8 cellular contexts compared by ENCODE assay signal in the genomic region with DNA sequence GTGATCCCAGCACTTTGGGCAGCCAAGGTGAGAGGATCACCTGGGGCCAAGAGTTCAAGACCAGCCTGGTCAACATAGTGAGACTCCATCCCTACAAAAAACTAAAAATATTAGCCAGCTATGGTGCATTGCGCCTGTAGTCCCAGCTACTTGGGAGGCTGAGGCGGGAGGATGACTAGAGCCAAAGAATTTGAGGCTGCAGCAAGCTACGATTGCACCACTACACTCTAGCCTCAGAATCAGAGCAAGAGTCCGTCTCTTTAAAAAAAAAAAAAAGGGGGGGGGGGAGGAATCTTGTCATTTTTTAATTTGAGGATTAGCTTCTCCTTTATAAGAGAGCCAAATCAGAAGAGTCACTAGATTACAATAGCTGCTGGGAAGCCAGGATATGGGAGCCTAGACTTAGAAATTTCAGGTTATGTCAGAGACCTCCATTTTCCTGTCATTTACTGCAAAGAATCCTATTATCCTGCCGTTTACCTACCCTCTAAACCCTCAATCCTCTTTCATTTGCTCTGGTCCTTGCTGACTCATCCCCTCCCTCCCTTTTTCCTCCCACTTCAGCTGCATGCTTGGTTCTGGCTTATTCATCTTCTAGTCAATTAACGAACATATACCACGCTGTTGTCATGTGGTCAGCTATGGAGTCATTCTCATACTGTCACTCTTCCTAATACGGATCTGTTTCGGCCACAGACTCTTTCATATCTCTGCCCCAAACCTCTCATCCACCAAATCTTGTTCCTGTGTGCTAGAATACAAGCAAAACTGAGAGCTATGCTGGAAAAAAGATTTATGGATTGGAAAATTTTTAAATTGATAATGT.
DNase-seq lines count a peak whose midpoint lies in the region; ATAC-seq, FAIRE-seq and TF ChIP-seq lines count a peak whose summit lies in the region.

No MANE protein-coding gene starts in this region.

- H3K79me2 ChIP-seq in PC-3 (ENCODE audit: low read length), result peaks cover 12% of the 10 kb centered on the region

- TF ChIP-seq CTCF in PC-3 (conservative IDR thresholded peaks at IDR 0.05; ENCODE audit: low read depth, low read length), result no peak
- no peak for TF ChIP-seq CTCF in bronchial epithelial cell (IDR thresholded peaks at IDR 0.05; ENCODE audit: insufficient read depth, low read length, severe bottlenecking)

- H3K4me3 ChIP-seq in PC-3 (ENCODE audit: low read length) (peak overlapping the region; percentile 42), bronchial epithelial cell (ENCODE audit: low read depth, low read length) (no peak overlapping the region), neuronal stem cell (ENCODE audit: low read length in 2 of 2) (no peak overlapping the region)

- H3K9ac ChIP-seq in PC-3 (ENCODE audit: low read length) (peak overlapping the region; percentile 75), neuronal stem cell (ENCODE audit: low read depth, low read length, poor library complexity) (no peak overlapping the region)

- no peaks in the 10 kb centered on the region for H3K79me1 ChIP-seq in neuronal stem cell (ENCODE audit: low read depth, low read length)

- BruUV-seq in PC-3 (replicated peaks; lab: Mats Ljungman, UMichigan), result no TSS peak

- H3K27me3 ChIP-seq in PC-3 (ENCODE audit: low read length) (no peaks in the 10 kb centered on the region), bronchial epithelial cell (ENCODE audit: control insufficient read depth, insufficient read depth, low read length) (no peaks in the 10 kb centered on the region), neuronal stem cell (ENCODE audit: control insufficient read depth in 3 of 3, insufficient read depth in 3 of 3, low read depth in 1 of 3, low read length in 3 of 3) (no peaks in the 10 kb centered on the region)

- no peaks in the 10 kb centered on the region for H3K9me2 ChIP-seq in PC-3 (replicated peaks; ENCODE audit: low read length)

- no peak overlapping the region for H4K8ac ChIP-seq in neuronal stem cell (ENCODE audit: low read depth, low read length)

- H2BK15ac ChIP-seq in neuronal stem cell (ENCODE audit: low read length), result no peak overlapping the region

- H2BK5ac ChIP-seq in neuronal stem cell (ENCODE audit: low read length), result no peak overlapping the region

- peak; percentile 3 for DNase-seq in GDM1 (lab: John Stamatoyannopoulos, UW)
- DNase-seq in PC-3, result peak; percentile 77
- peak; percentile 96 for DNase-seq in bronchial epithelial cell (ENCODE audit: low read depth)
- DNase-seq in neuronal stem cell (ENCODE audit: low spot score), result peak; percentile 11
- no peak for DNase-seq in activated CD4-positive, CD25-positive, alpha-beta regulatory T cell treated with anti-CD3 and anti-CD28 coated beads, Interleukin-2, amount 50 U/mL, for 72 hours
- no peak for DNase-seq in NCI-H524 (lab: John Stamatoyannopoulos, UW)

- no peak overlapping the region for H2AK5ac ChIP-seq in neuronal stem cell (ENCODE audit: low read depth, low read length)

- no CpG with 5 or more reads among the region's 9 CpGs for WGBS in neuronal stem cell (ENCODE audit: extremely low coverage in 2 of 2, insufficient read length in 2 of 2, insufficient replicate concordance in 1 of 2), 2 donors

- no peak overlapping the region for H3K18ac ChIP-seq in neuronal stem cell (ENCODE audit: low read length)

- peak overlapping the region; percentile 95 for H3K27ac ChIP-seq in PC-3 (ENCODE audit: low read length)
- peak overlapping the region; percentile 2 for H3K27ac ChIP-seq in neuronal stem cell (replicated peaks; ENCODE audit: low read length)

- ATAC-seq in GM19395 (IDR thresholded peaks at IDR 0.05; ENCODE audit: unreplicated experiment), result peak; percentile 93
- peak; percentile 73 for ATAC-seq in HG03196 (IDR thresholded peaks at IDR 0.05; ENCODE audit: unreplicated experiment)
- ATAC-seq in PC-3, result peak; percentile 67

- H3K4me1 ChIP-seq in PC-3 (ENCODE audit: insufficient read depth, low read length), result peaks cover 49% of the 10 kb centered on the region
- H3K4me1 ChIP-seq in neuronal stem cell (ENCODE audit: control insufficient read depth in 2 of 2, insufficient read depth in 1 of 2, low read depth in 1 of 2, low read length in 2 of 2), result peaks cover 2 to 3% of the 10 kb centered on the region in 2 donors

- FAIRE-seq in bronchial epithelial cell (lab: Jason Lieb, UNC), result peak; percentile 28

- H3K9me3 ChIP-seq in PC-3 (ENCODE audit: low read length) (no peaks in the 10 kb centered on the region), neuronal stem cell (replicated peaks in 1 of 2; ENCODE audit: control insufficient read depth in 2 of 2, insufficient read depth in 1 of 2, low read depth in 1 of 2, low read length in 2 of 2) (peaks cover 0 to 13% of the 10 kb centered on the region in 2 donors)

- no peaks in the 10 kb centered on the region for H3K36me3 ChIP-seq in PC-3 (ENCODE audit: low read depth, low read length)
- H3K36me3 ChIP-seq in bronchial epithelial cell (ENCODE audit: control insufficient read depth, insufficient read depth, low read length), result no peaks in the 10 kb centered on the region
- peaks cover 0 to 13% of the 10 kb centered on the region in 2 donors for H3K36me3 ChIP-seq in neuronal stem cell (replicated peaks in 1 of 2; ENCODE audit: control insufficient read depth in 2 of 2, insufficient read depth in 2 of 2, low read length in 2 of 2)

- H2BK12ac ChIP-seq in neuronal stem cell (ENCODE audit: low read length), result no peak overlapping the region

- intact Hi-C loops in PC-3 (cut with micrococcal nuclease), result loop anchor here (5.0 kb wide), 1 partner anchor 34 kb away; no protein-coding TSS in a partner anchor

- POLR2A ChIA-PET in PC-3 (lab: Charles Lee; ENCODE audit: unreplicated experiment), result no interaction called here

- no peak overlapping the region for H2BK120ac ChIP-seq in neuronal stem cell (ENCODE audit: low read depth, low read length)

- peaks cover 9% of the 10 kb centered on the region for H3F3A ChIP-seq in PC-3 (ENCODE audit: low read length, unreplicated experiment)

- peak overlapping the region; percentile 80 for H3K4me2 ChIP-seq in PC-3 (ENCODE audit: low read length)
- H3K4me2 ChIP-seq in neuronal stem cell (ENCODE audit: insufficient read depth, low read length, poor library complexity, severe bottlenecking), result no peak overlapping the region

- peak overlapping the region; percentile 40 for H2AFZ ChIP-seq in PC-3 (ENCODE audit: low read length)
- no peak overlapping the region for H2AFZ ChIP-seq in neuronal stem cell (ENCODE audit: low read length)

- H3K23ac ChIP-seq in neuronal stem cell (ENCODE audit: low read depth, low read length, poor library complexity), result no peak overlapping the region

- H3K14ac ChIP-seq in neuronal stem cell (ENCODE audit: low read length), result no peak overlapping the region

- no peak overlapping the region for H4K91ac ChIP-seq in neuronal stem cell (ENCODE audit: low read depth, low read length, poor library complexity)

- CTCF ChIA-PET in PC-3 (lab: Charles Lee), result no interaction called here

- H3K4ac ChIP-seq in neuronal stem cell (ENCODE audit: low read length), result no peak overlapping the region

- H4K20me1 ChIP-seq in PC-3 (ENCODE audit: low read length), result no peaks in the 10 kb centered on the region

Comparison
In these comparisons a context has a peak if more than half of its experiments do, and no peak if none do; other contexts are left out.
1. DNase-seq: peak in GDM1 (single experiment), PC-3 (single experiment), bronchial epithelial cell (single experiment) and neuronal stem cell (single experiment); none in activated CD4-positive, CD25-positive, alpha-beta regulatory T cell treated with anti-CD3 and anti-CD28 coated beads, Interleukin-2, amount 50 U/mL, for 72 hours (single experiment) and NCI-H524 (0 of 2).
2. Peak in every context shown above with its lines, with median percentiles within 50 percentile points of each other: ATAC-seq.